In genomic region chr12:7797698-7798398, GRCh38 we compare ENCODE assay signal across 18 cellular contexts. TPM values are rescaled to one million over a fixed set of nuclear protein-coding genes. Genes with fewer than 3 reads are reported as not detected.
DNase-seq lines count a peak whose midpoint lies in the region; TF ChIP-seq lines count a peak whose summit lies in the region.
"Had no signal": no experiment of that assay in that cellular context is flagged by ENCODE, and none has a peak within 500 bp of the region (broad histone marks: within the 10 kb centered on the region; RNA-seq: fewer than 3 reads in every experiment).

No MANE protein-coding gene starts in this region.

- in situ Hi-C loops in Caki2 (cut with HindIII; ENCODE audit: low pct_unique_long_range_greater_than_20kb, low sequenced_read_pairs): no loop called here

- H4K8ac ChIP-seq in mesenchymal stem cell (ENCODE audit: low read length): no peak overlapping the region

- H3K36me3 ChIP-seq in mesenchymal stem cell (ENCODE audit: control insufficient read depth in 1 of 2, insufficient read depth in 2 of 2, low read depth in 1 of 2, low read length in 2 of 2) (no peaks in the 10 kb centered on the region), BE2C (no peaks in the 10 kb centered on the region)

- no peaks in the 10 kb centered on the region for H3K27me3 Mint-ChIP-seq in endothelial cell (ENCODE audit: unreplicated experiment)

- no peak overlapping the region for H3K18ac ChIP-seq in mesenchymal stem cell (ENCODE audit: low read depth in 1 of 2, low read length in 2 of 2)

- H3K9me3 ChIP-seq in mesenchymal stem cell (ENCODE audit: control insufficient read depth, low read length) (no peaks in the 10 kb centered on the region), BE2C (no peaks in the 10 kb centered on the region)

- H2BK15ac ChIP-seq in mesenchymal stem cell (ENCODE audit: low read depth, poor library complexity, severe bottlenecking): no peak overlapping the region

- no peak overlapping the region for H3K27ac ChIP-seq in mesenchymal stem cell (ENCODE audit: low read length, poor library complexity, severe bottlenecking)

- H3K9me3 Mint-ChIP-seq in endothelial cell (ENCODE audit: unreplicated experiment): no peaks in the 10 kb centered on the region
- H3K9me3 Mint-ChIP-seq: activated CD8-positive, alpha-beta T cell treated with anti-CD3 and anti-CD28 coated beads for 36 hours; activated T-cell treated with anti-CD3 and anti-CD28 coated beads, Interleukin-2, amount 50 U/mL, for 72 hours had no signal

- H2AK5ac ChIP-seq in mesenchymal stem cell (ENCODE audit: low read length, severe bottlenecking): no peak overlapping the region

- no peak for TF ChIP-seq CTCF in endothelial cell (IDR thresholded peaks at IDR 0.05; ENCODE audit: unreplicated experiment)
- no peak for TF ChIP-seq CTCF in BE2C (IDR thresholded peaks at IDR 0.05; ENCODE audit: low read depth, low read length)

- H2AFZ ChIP-seq in mesenchymal stem cell (ENCODE audit: low read depth, low read length): no peak overlapping the region

- no peak overlapping the region for H2BK12ac ChIP-seq in mesenchymal stem cell (ENCODE audit: low read length in 2 of 2)

- H2BK5ac ChIP-seq in mesenchymal stem cell (ENCODE audit: low read depth, low read length, poor library complexity, severe bottlenecking): no peak overlapping the region

- H3K4me3 Mint-ChIP-seq in endothelial cell (ENCODE audit: unreplicated experiment): no peak overlapping the region
- H3K4me3 Mint-ChIP-seq: activated CD8-positive, alpha-beta T cell treated with anti-CD3 and anti-CD28 coated beads for 36 hours; activated T-cell treated with anti-CD3 and anti-CD28 coated beads, Interleukin-2, amount 50 U/mL, for 72 hours had no signal

- H3K14ac ChIP-seq in mesenchymal stem cell (ENCODE audit: low read length in 2 of 2): no peak overlapping the region

- H3K23ac ChIP-seq in mesenchymal stem cell (ENCODE audit: low read length in 2 of 2): no peak overlapping the region

- WGBS in mesenchymal stem cell: 78% methylated on average over 10 of the region's 12 CpGs

- H3K4me1 ChIP-seq in mesenchymal stem cell (ENCODE audit: control insufficient read depth, insufficient read depth, low read depth, low read length) (peaks cover 6% of the 10 kb centered on the region), BE2C (no peaks in the 10 kb centered on the region)

- H4K91ac ChIP-seq in mesenchymal stem cell (ENCODE audit: low read length): no peak overlapping the region

- H3K4me2 ChIP-seq in mesenchymal stem cell (ENCODE audit: low read length, poor library complexity, severe bottlenecking): no peak overlapping the region

- H3K79me1 ChIP-seq in mesenchymal stem cell (replicated peaks; ENCODE audit: low read length, poor library complexity, severe bottlenecking): no peaks in the 10 kb centered on the region

- no peak overlapping the region for H2BK120ac ChIP-seq in mesenchymal stem cell (ENCODE audit: low read depth, low read length)

- DNase-seq in Caki2 (ENCODE audit: low read depth) (peak; percentile 36), M059J (ENCODE audit: low read depth) (peak; percentile 48), endothelial cell (ENCODE audit: low spot score) (no peak), mesenchymal stem cell (peak; percentile 45), NCI-H187 (lab: John Stamatoyannopoulos, UW) (no peak), BE2C (no peak), DMS53 (lab: John Stamatoyannopoulos, UW) (no peak), SK-N-DZ (ENCODE audit: low spot score) (no peak)
- DNase-seq: activated CD8-positive, alpha-beta T cell treated with anti-CD3 and anti-CD28 coated beads for 36 hours; activated T-cell treated with anti-CD3 and anti-CD28 coated beads, Interleukin-2, amount 50 U/mL, for 72 hours; COR-L47; left cardiac atrium; NCI-H2081 treated with DMSO at 0.1 percent for 48 hours; NCI-H526; PC-3; stimulated activated naive CD8-positive, alpha-beta T cell treated with anti-CD3 and anti-CD28 coated beads, Interleukin-15, Interleukin-2, amounts not matched to agents 100 U/mL and 50 U/mL, for 24 hours had no signal

- H3K36me3 Mint-ChIP-seq in endothelial cell (ENCODE audit: low read depth, unreplicated experiment): no peaks in the 10 kb centered on the region

- H3K9ac ChIP-seq in mesenchymal stem cell (ENCODE audit: low read length): no peak overlapping the region

- no peak overlapping the region for H3K4ac ChIP-seq in mesenchymal stem cell (ENCODE audit: low read depth in 1 of 2, low read length in 2 of 2)

- H3K4me1 Mint-ChIP-seq in endothelial cell (ENCODE audit: unreplicated experiment): peaks cover 15% of the 10 kb centered on the region

- H3K27ac Mint-ChIP-seq in endothelial cell (ENCODE audit: unreplicated experiment): peak overlapping the region; percentile 48
- H3K27ac Mint-ChIP-seq: activated CD8-positive, alpha-beta T cell treated with anti-CD3 and anti-CD28 coated beads for 36 hours; activated T-cell treated with anti-CD3 and anti-CD28 coated beads, Interleukin-2, amount 50 U/mL, for 72 hours had no signal

- H3K27me3 ChIP-seq in mesenchymal stem cell (ENCODE audit: control insufficient read depth in 1 of 2, insufficient read depth in 1 of 2, low read length in 2 of 2) (peaks cover 0 to 7% of the 10 kb centered on the region in 2 experiments), BE2C (no peaks in the 10 kb centered on the region)

- no peak overlapping the region for H3K4me3 ChIP-seq in mesenchymal stem cell (ENCODE audit: insufficient read depth in 1 of 2, low read depth in 1 of 2, low read length in 2 of 2)
- H3K4me3 ChIP-seq in BE2C (ENCODE audit: low read depth, low read length): no peak overlapping the region

RNA-seq across cellular contexts. Expression of gene NANOG, which starts 8.6 kb away (rescaled TPM):
- total RNA-seq in Caki2 (2014; rRNA removed; shearing (Covaris generic); ENCODE audit: low replicate concordance): not detected in 2 replicates
- total RNA-seq in M059J (2014; rRNA removed; shearing (Covaris generic)): not detected in 2 replicates
- 4.5 TPM for total RNA-seq in endothelial cell (ENCODE audit: unreplicated experiment)
- polyA plus RNA-seq in mesenchymal stem cell (2013, experiment 1 of 2): under 0.01 TPM
- 0.01 TPM for polyA plus RNA-seq in mesenchymal stem cell (2013, experiment 2 of 2)
- polyA plus RNA-seq in BE2C (2012; ENCODE audit: insufficient read depth, insufficient read length, low read depth): 0.15 TPM
- polyA plus RNA-seq in SK-N-DZ (2014; cell fraction: cytosol; rRNA removed): not detected in 2 replicates
- not detected in 2 replicates for polyA plus RNA-seq in SK-N-DZ (2014; cell fraction: nucleus; rRNA removed)
- total RNA-seq: activated CD8-positive, alpha-beta T cell treated with anti-CD3 and anti-CD28 coated beads for 36 hours; activated T-cell treated with anti-CD3 and anti-CD28 coated beads, Interleukin-2, amount 50 U/mL, for 72 hours; left cardiac atrium; PC-3 had no signal
- polyA plus RNA-seq: urinary bladder had no signal

RNA-seq across cellular contexts. Expression of gene NANOGNB, which starts 32.8 kb away (rescaled TPM):
- not detected in 2 replicates for total RNA-seq in Caki2 (2014; rRNA removed; shearing (Covaris generic); ENCODE audit: low replicate concordance)
- total RNA-seq in M059J (2014; rRNA removed; shearing (Covaris generic)): not detected in 2 replicates
- total RNA-seq in endothelial cell (ENCODE audit: unreplicated experiment): not detected
- polyA plus RNA-seq in mesenchymal stem cell (2013, experiment 1 of 2): not detected
- polyA plus RNA-seq in mesenchymal stem cell (2013, experiment 2 of 2): not detected
- not detected for polyA plus RNA-seq in BE2C (2012; ENCODE audit: insufficient read depth, insufficient read length, low read depth)
- polyA plus RNA-seq in SK-N-DZ (2014; cell fraction: cytosol; rRNA removed): not detected in 2 replicates
- polyA plus RNA-seq in SK-N-DZ (2014; cell fraction: nucleus; rRNA removed): not detected in 2 replicates
- total RNA-seq: activated CD8-positive, alpha-beta T cell treated with anti-CD3 and anti-CD28 coated beads for 36 hours; activated T-cell treated with anti-CD3 and anti-CD28 coated beads, Interleukin-2, amount 50 U/mL, for 72 hours; left cardiac atrium; osteocyte; PC-3; urinary bladder had no signal
- polyA plus RNA-seq: urinary bladder had no signal

RNA-seq across cellular contexts. Expression of gene CLEC4C, which starts 50.7 kb away (rescaled TPM):
- not detected in 2 replicates for total RNA-seq in Caki2 (2014; rRNA removed; shearing (Covaris generic); ENCODE audit: low replicate concordance)
- not detected in 2 replicates for total RNA-seq in M059J (2014; rRNA removed; shearing (Covaris generic))
- total RNA-seq in endothelial cell (ENCODE audit: unreplicated experiment): not detected
- not detected for polyA plus RNA-seq in mesenchymal stem cell (2013, experiment 1 of 2)
- not detected for polyA plus RNA-seq in mesenchymal stem cell (2013, experiment 2 of 2)
- not detected for polyA plus RNA-seq in BE2C (2012; ENCODE audit: insufficient read depth, insufficient read length, low read depth)
- not detected in 2 replicates for polyA plus RNA-seq in SK-N-DZ (2014; cell fraction: cytosol; rRNA removed)
- not detected in 2 replicates for polyA plus RNA-seq in SK-N-DZ (2014; cell fraction: nucleus; rRNA removed)
- total RNA-seq: activated CD8-positive, alpha-beta T cell treated with anti-CD3 and anti-CD28 coated beads for 36 hours; activated T-cell treated with anti-CD3 and anti-CD28 coated beads, Interleukin-2, amount 50 U/mL, for 72 hours; left cardiac atrium; osteocyte; PC-3; urinary bladder had no signal
- polyA plus RNA-seq: urinary bladder had no signal

Comparison
In these comparisons a context has a peak if more than half of its experiments do, and no peak if none do; other contexts are left out.
1. DNase-seq: peak in Caki2 (single experiment), M059J (single experiment) and mesenchymal stem cell (single experiment); none in endothelial cell (single experiment), NCI-H187 (0 of 2), BE2C (single experiment), DMS53 (single experiment) and SK-N-DZ (single experiment).